ENCODE assay signal across 9 cellular contexts in genomic region chr10:15461353-15462108, GRCh38.
DNase-seq lines count a peak whose midpoint lies in the region; ATAC-seq, FAIRE-seq and TF ChIP-seq lines count a peak whose summit lies in the region.
"Had no signal": no experiment of that assay in that cellular context is flagged by ENCODE, and none has a peak within 500 bp of the region (broad histone marks: within the 10 kb centered on the region; RNA-seq: fewer than 3 reads in every experiment).

No MANE protein-coding gene starts in this region.

- H3K4me1 ChIP-seq in gastroesophageal sphincter, result no peaks in the 10 kb centered on the region
- peaks cover 8 to 31% of the 10 kb centered on the region in 2 donors for H3K4me1 ChIP-seq in thoracic aorta (ENCODE audit: control insufficient read depth in 1 of 2, low read depth in 2 of 2)
- H3K4me1 ChIP-seq in small intestine (ENCODE audit: control insufficient read depth in 2 of 2, insufficient read depth in 1 of 2, low read depth in 1 of 2, low read length in 1 of 2), result no peaks in the 10 kb centered on the region

- DNase-seq in GM20000 (ENCODE audit: low spot score) (peak; percentile 22), T1000 (lab: John Stamatoyannopoulos, UW) (peak; percentile 99), thoracic aorta (ENCODE audit: low spot score) (no peak), DMS114 treated with DMSO at 0.1 percent for 48 hours (lab: John Stamatoyannopoulos, UW; ENCODE audit: unreplicated experiment) (no peak), small intestine (no peak)
- DNase-seq in stimulated activated naive CD4-positive, alpha-beta T cell treated with Interleukin-2 at 50 U/mL for 16 hours (lab: John Stamatoyannopoulos, UW), result no peak
- DNase-seq: midbrain had no signal

- H3K4me3 ChIP-seq in gastroesophageal sphincter, result no peak overlapping the region
- H3K4me3 ChIP-seq in thoracic aorta, result no peak overlapping the region
- H3K4me3 ChIP-seq in small intestine (ENCODE audit: low read depth in 1 of 2, low read length in 2 of 2), result no peak overlapping the region

- no peak for TF ChIP-seq POLR2A in gastroesophageal sphincter (IDR thresholded peaks at IDR 0.05)

- H3K9me3 ChIP-seq in gastroesophageal sphincter, result peaks cover 0 to 13% (median 0%) of the 10 kb centered on the region in 3 donors
- no peaks in the 10 kb centered on the region for H3K9me3 ChIP-seq in thoracic aorta
- no peaks in the 10 kb centered on the region for H3K9me3 ChIP-seq in small intestine (ENCODE audit: control insufficient read depth, low read depth)

- no peak for FAIRE-seq in small intestine (lab: Jason Lieb, UNC)

- H3K27me3 ChIP-seq in gastroesophageal sphincter, result no peaks in the 10 kb centered on the region
- no peaks in the 10 kb centered on the region for H3K27me3 ChIP-seq in thoracic aorta (replicated peaks; ENCODE audit: insufficient read depth)
- H3K27me3 ChIP-seq in small intestine (ENCODE audit: control insufficient read depth in 2 of 2, insufficient read depth in 2 of 2, low read length in 2 of 2), result peaks cover 0 to 3% of the 10 kb centered on the region in 2 donors

- TF ChIP-seq CTCF in GM20000 (IDR thresholded peaks at IDR 0.05; ENCODE audit: extremely low read depth, missing control alignments) (peak; percentile 6), gastroesophageal sphincter (IDR thresholded peaks at IDR 0.05) (peak in 1 of 4 experiments; percentile 31), thoracic aorta (IDR thresholded peaks at IDR 0.05) (no peak)

- ATAC-seq in gastroesophageal sphincter (peak; percentile 46), thoracic aorta (ENCODE audit: insufficient number of reproducible peaks, low FRiP score, low read depth) (peak; percentile 62), HG02840 (IDR thresholded peaks at IDR 0.05; ENCODE audit: low FRiP score, unreplicated experiment) (no peak)

- no peak overlapping the region for H3K27ac ChIP-seq in gastroesophageal sphincter
- peak overlapping the region; percentile 68 to 80 for H3K27ac ChIP-seq in thoracic aorta
- no peak overlapping the region for H3K27ac ChIP-seq in small intestine (ENCODE audit: low read depth in 1 of 2, low read length in 1 of 2)

- no peak for TF ChIP-seq EP300 in gastroesophageal sphincter (IDR thresholded peaks at IDR 0.05)

- WGBS in gastroesophageal sphincter (ENCODE audit: low coverage in 1 of 2), 2 donors, result 41 to 91% methylated on average over 1 to 7 of the region's 9 CpGs
- 42 to 52% (median 47%) methylated on average over 9 of the region's 9 CpGs for WGBS in small intestine, 3 donors

- H3K36me3 ChIP-seq in gastroesophageal sphincter, result no peaks in the 10 kb centered on the region
- H3K36me3 ChIP-seq in thoracic aorta, result no peaks in the 10 kb centered on the region
- H3K36me3 ChIP-seq in small intestine (ENCODE audit: control insufficient read depth in 2 of 2, insufficient read depth in 2 of 2, low read length in 2 of 2), result no peaks in the 10 kb centered on the region

Comparison
In these comparisons a context has a peak if more than half of its experiments do, and no peak if none do; other contexts are left out.
1. DNase-seq: peak in GM20000 (single experiment) and T1000 (single experiment); none in thoracic aorta (single experiment), DMS114 treated with DMSO at 0.1 percent for 48 hours (single experiment), small intestine (single experiment) and stimulated activated naive CD4-positive, alpha-beta T cell treated with Interleukin-2 at 50 U/mL for 16 hours (single experiment).
2. H3K27ac ChIP-seq: peak in thoracic aorta (2 of 2); none in gastroesophageal sphincter (0 of 4) and small intestine (0 of 2).